12 cellular contexts compared by ENCODE assay signal in the genomic region with DNA sequence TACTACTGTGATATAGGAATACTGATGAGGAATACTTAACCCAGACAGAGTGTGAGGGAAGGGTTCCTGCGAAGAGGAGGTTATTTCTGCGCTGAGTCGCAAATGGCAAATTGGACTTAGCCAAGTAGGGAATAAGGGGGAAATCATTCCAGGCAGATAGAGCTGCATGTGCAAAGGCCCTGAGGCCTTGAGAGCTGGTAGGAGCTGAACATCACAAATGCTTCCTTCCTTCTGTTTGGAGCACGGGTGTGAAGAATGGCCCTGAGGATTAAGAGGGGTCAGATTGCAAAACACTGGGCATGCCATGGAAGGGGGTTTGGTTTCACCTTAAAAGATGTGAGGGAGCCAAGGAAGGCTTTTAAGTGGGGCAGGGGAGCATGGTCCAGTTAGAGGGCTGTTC. TPM values are rescaled to one million over a fixed set of nuclear protein-coding genes. Genes with fewer than 3 reads are reported as not detected.
DNase-seq lines count a peak whose midpoint lies in the region; ATAC-seq and TF ChIP-seq lines count a peak whose summit lies in the region.
"Had no signal": no experiment of that assay in that cellular context is flagged by ENCODE, and none has a peak within 500 bp of the region (broad histone marks: within the 10 kb centered on the region; RNA-seq: fewer than 3 reads in every experiment).

No MANE protein-coding gene starts in this region.

- peaks cover 2% of the 10 kb centered on the region for H3K27me3 ChIP-seq in endodermal cell (ENCODE audit: control insufficient read depth, insufficient read depth, low read length, poor library complexity, severe bottlenecking)
- H3K27me3 ChIP-seq: heart right ventricle had no signal

- H3K27ac ChIP-seq in RWPE1, result peak overlapping the region; percentile 72
- H3K27ac ChIP-seq in endodermal cell (ENCODE audit: low read depth, low read length), result no peak overlapping the region

- H3K9me3 Mint-ChIP-seq in activated CD4-positive, alpha-beta T cell treated with anti-CD3 and anti-CD28 coated beads, Interleukin-2, amount 10 ng/mL, durations not matched to agents 24 days and 14 days, result no peaks in the 10 kb centered on the region
- H3K9me3 Mint-ChIP-seq in endodermal cell (no peaks in the 10 kb centered on the region), progenitor cell of endocrine pancreas (ENCODE audit: low read depth) (no peaks in the 10 kb centered on the region)

- H3K27me3 Mint-ChIP-seq in activated CD4-positive, alpha-beta T cell treated with anti-CD3 and anti-CD28 coated beads, Interleukin-2, amount 10 ng/mL, durations not matched to agents 24 days and 14 days, result peaks cover 3% of the 10 kb centered on the region
- H3K27me3 Mint-ChIP-seq in endodermal cell (ENCODE audit: insufficient read depth) (peaks cover 44% of the 10 kb centered on the region), progenitor cell of endocrine pancreas (peaks cover 51% of the 10 kb centered on the region)

- H3K4me1 ChIP-seq in endodermal cell (ENCODE audit: control insufficient read depth, insufficient read depth, low read length), result peaks cover 25% of the 10 kb centered on the region

- H3K27ac Mint-ChIP-seq in activated CD4-positive, alpha-beta T cell treated with anti-CD3 and anti-CD28 coated beads, Interleukin-2, amount 10 ng/mL, durations not matched to agents 24 days and 14 days, result peak overlapping the region; percentile 96
- peak overlapping the region; percentile 92 for H3K27ac Mint-ChIP-seq in endodermal cell
- H3K27ac Mint-ChIP-seq in progenitor cell of endocrine pancreas, result peak overlapping the region; percentile 67

- POLR2A ChIA-PET in RWPE1 (lab: Yijun Ruan, JAX; ENCODE audit: low non-redundant PET), result interaction anchor here (0.6 to 1.3 kb wide), 3 partner anchors 39 to 199 kb away, joined by 3 read pairs; no protein-coding TSS in a partner anchor

- H3K4me3 Mint-ChIP-seq in activated CD4-positive, alpha-beta T cell treated with anti-CD3 and anti-CD28 coated beads, Interleukin-2, amount 10 ng/mL, durations not matched to agents 24 days and 14 days, result peak overlapping the region; percentile 79
- H3K4me3 Mint-ChIP-seq in endodermal cell, result peak overlapping the region; percentile 45
- no peak overlapping the region for H3K4me3 Mint-ChIP-seq in progenitor cell of endocrine pancreas (ENCODE audit: low read depth)

- H3K36me3 ChIP-seq in endodermal cell (ENCODE audit: control insufficient read depth, insufficient read depth, low read length), result no peaks in the 10 kb centered on the region
- H3K36me3 ChIP-seq: heart right ventricle had no signal

- intact Hi-C loops in activated CD4-positive, alpha-beta T cell treated with anti-CD3 and anti-CD28 coated beads, Interleukin-2, amount 10 ng/mL, durations not matched to agents 24 days and 14 days (cut with micrococcal nuclease), result no loop called here

- WGBS in endodermal cell (ENCODE audit: insufficient coverage in 1 of 2, insufficient read length in 1 of 2), 2 experiments, result 69 to 78% methylated on average over 4 of the region's 4 CpGs

- ATAC-seq in GM21529 (IDR thresholded peaks at IDR 0.05; ENCODE audit: unreplicated experiment), result no peak
- ATAC-seq: heart right ventricle had no signal

- no peak overlapping the region for H3K9ac ChIP-seq in endodermal cell (ENCODE audit: extremely low read depth, low read length, poor library complexity, severe bottlenecking)

- peak overlapping the region; percentile 72 for H3K4me3 ChIP-seq in endodermal cell (ENCODE audit: low read length)
- H3K4me3 ChIP-seq: heart right ventricle had no signal

- DNase-seq in activated CD4-positive, alpha-beta T cell treated with anti-CD3 and anti-CD28 coated beads, Interleukin-2, amount 10 ng/mL, durations not matched to agents 24 days and 14 days, result no peak
- no peak for DNase-seq in activated CD4-positive, alpha-beta T cell treated with anti-CD3 and anti-CD28 coated beads, Interleukin-2, amount 50 U/mL, for 48 hours
- no peak for DNase-seq in RWPE1 (ENCODE audit: low spot score)
- DNase-seq in endodermal cell, result no peak
- no peak for DNase-seq in progenitor cell of endocrine pancreas (ENCODE audit: low spot score, unreplicated experiment)
- no peak for DNase-seq in GM10266 (ENCODE audit: extremely low spot score)
- DNase-seq in globus pallidus (ENCODE audit: low spot score), result no peak
- DNase-seq: ACHN, amygdala, heart right ventricle, NCI-H524 treated with DMSO at 0.1 percent for 48 hours had no signal

- no peaks in the 10 kb centered on the region for H3K9me3 ChIP-seq in endodermal cell (ENCODE audit: control insufficient read depth, low read length)
- H3K9me3 ChIP-seq: heart right ventricle had no signal

- CTCF ChIA-PET in RWPE1 (lab: Yijun Ruan, JAX), result interaction anchor here (0.9 to 8.1 kb wide), 3 partner anchors 12 to 59 kb away, joined by 3 to 63 read pairs (median 4); a partner anchor contains a TSS

- H3K4me1 Mint-ChIP-seq in activated CD4-positive, alpha-beta T cell treated with anti-CD3 and anti-CD28 coated beads, Interleukin-2, amount 10 ng/mL, durations not matched to agents 24 days and 14 days, result peaks cover 80% of the 10 kb centered on the region
- peaks cover 80% of the 10 kb centered on the region for H3K4me1 Mint-ChIP-seq in endodermal cell
- peaks cover 67% of the 10 kb centered on the region for H3K4me1 Mint-ChIP-seq in progenitor cell of endocrine pancreas (ENCODE audit: low read depth)

- H3K36me3 Mint-ChIP-seq in activated CD4-positive, alpha-beta T cell treated with anti-CD3 and anti-CD28 coated beads, Interleukin-2, amount 10 ng/mL, durations not matched to agents 24 days and 14 days (ENCODE audit: low read depth), result peaks cover 4% of the 10 kb centered on the region
- H3K36me3 Mint-ChIP-seq in endodermal cell (ENCODE audit: low read depth) (no peaks in the 10 kb centered on the region), progenitor cell of endocrine pancreas (ENCODE audit: insufficient read depth) (no peaks in the 10 kb centered on the region)

- TF ChIP-seq CTCF in RWPE1 (conservative IDR thresholded peaks at IDR 0.05; ENCODE audit: low read depth) (no peak), endodermal cell (conservative IDR thresholded peaks at IDR 0.05) (no peak), progenitor cell of endocrine pancreas (IDR thresholded peaks at IDR 0.05; ENCODE audit: unreplicated experiment) (no peak), GM10266 (IDR thresholded peaks at IDR 0.05; ENCODE audit: control insufficient read depth, insufficient read depth, low read depth, missing control alignments) (no peak)

RNA-seq across cellular contexts. Expression of a gene that starts 12.4 kb away (rescaled TPM):
- total RNA-seq in activated CD4-positive, alpha-beta T cell treated with anti-CD3 and anti-CD28 coated beads, Interleukin-2, amount 10 ng/mL, durations not matched to agents 24 days and 14 days, result 48.3 and 48.6 TPM in 2 replicates
- total RNA-seq in endodermal cell, result 10 to 100 TPM; 13.2 to 21.2 TPM
- 16.8 TPM for polyA plus RNA-seq in endodermal cell (2013, experiment 1 of 2)
- 18.5 TPM for polyA plus RNA-seq in endodermal cell (2013, experiment 2 of 2)
- total RNA-seq in progenitor cell of endocrine pancreas, result 1.7 and 2.3 TPM in 2 replicates
